In the genomic region with DNA sequence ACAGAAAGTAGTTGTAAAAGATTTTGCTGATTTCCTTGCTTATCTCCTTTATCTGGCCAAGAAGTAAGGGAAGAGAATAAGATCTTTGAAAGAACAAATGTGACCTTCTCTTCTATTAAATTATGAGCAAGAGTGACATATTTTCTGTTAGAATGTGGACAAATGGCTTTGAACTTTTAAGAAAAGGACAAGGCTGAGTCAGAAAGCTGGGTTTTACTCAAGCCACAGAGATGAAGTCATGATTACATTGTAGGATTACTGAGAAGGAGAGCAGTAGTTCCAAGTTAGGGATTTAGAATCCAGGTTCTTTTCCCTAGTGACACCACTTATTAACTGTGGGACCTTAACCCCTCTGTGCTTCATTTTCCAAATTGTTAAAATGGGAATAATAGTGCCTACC, we compare ENCODE assay signal across 14 cellular contexts. TPM values are rescaled to one million over a fixed set of nuclear protein-coding genes. Genes with fewer than 3 reads are reported as not detected.
DNase-seq lines count a peak whose midpoint lies in the region; ATAC-seq and TF ChIP-seq lines count a peak whose summit lies in the region.
"Had no signal": no experiment of that assay in that cellular context is flagged by ENCODE, and none has a peak within 500 bp of the region (broad histone marks: within the 10 kb centered on the region; RNA-seq: fewer than 3 reads in every experiment).

No MANE protein-coding gene starts in this region.

- no peak overlapping the region for H3K4me3 ChIP-seq in thyroid gland (replicated peaks in 1 of 3)
- H3K4me3 ChIP-seq: psoas muscle had no signal

- H3K4me3 Mint-ChIP-seq in chondrocyte (ENCODE audit: unreplicated experiment), result no peak overlapping the region
- H3K4me3 Mint-ChIP-seq: CD4-positive, alpha-beta memory T cell had no signal

- peaks cover 24 to 25% of the 10 kb centered on the region in 2 donors for H3K36me3 ChIP-seq in thyroid gland

- TF ChIP-seq POLR2A in thyroid gland (IDR thresholded peaks at IDR 0.05), result no peak

- peaks cover 7% of the 10 kb centered on the region for H3K4me1 Mint-ChIP-seq in chondrocyte (ENCODE audit: low read depth)

- no peaks in the 10 kb centered on the region for H3K9me3 ChIP-seq in thyroid gland
- H3K9me3 ChIP-seq: psoas muscle had no signal

- DNase-seq in Daoy (ENCODE audit: low read depth) (peak; percentile 13), NCI-H226 (peak; percentile 20), chondrocyte (ENCODE audit: low spot score) (no peak), myocyte (ENCODE audit: low read depth) (peak; percentile 65), UCSD-AML1 (lab: John Stamatoyannopoulos, UW; ENCODE audit: unreplicated experiment) (no peak), NCI-H1694 (lab: John Stamatoyannopoulos, UW) (no peak), thyroid gland (no peak)
- DNase-seq: activated CD4-positive, CD25-positive, alpha-beta regulatory T cell; CD4-positive, alpha-beta memory T cell; central memory CD4-positive, alpha-beta T cell; NCI-H2171; psoas muscle had no signal

- no peak for TF ChIP-seq CTCF in chondrocyte (IDR thresholded peaks at IDR 0.05)
- no peak for TF ChIP-seq CTCF in thyroid gland (IDR thresholded peaks at IDR 0.05)

- H3K27ac ChIP-seq in thyroid gland, result no peak overlapping the region
- H3K27ac ChIP-seq: epithelial cell of prostate, psoas muscle had no signal

- no peak for ATAC-seq in GM18520 (IDR thresholded peaks at IDR 0.05; ENCODE audit: unreplicated experiment)
- ATAC-seq: psoas muscle had no signal

- peak overlapping the region; percentile 63 for H3K27ac Mint-ChIP-seq in chondrocyte (ENCODE audit: unreplicated experiment)

- intact Hi-C loops in thyroid gland (cut with DNase I), result no loop called here

- no peaks in the 10 kb centered on the region for H3K4me1 ChIP-seq in thyroid gland
- H3K4me1 ChIP-seq: psoas muscle had no signal

- H3K36me3 Mint-ChIP-seq in chondrocyte (ENCODE audit: low read depth), result peaks cover 43% of the 10 kb centered on the region

- H3K9me3 Mint-ChIP-seq in chondrocyte (ENCODE audit: low read depth), result peaks cover 5% of the 10 kb centered on the region

- H3K27me3 ChIP-seq in thyroid gland, result no peaks in the 10 kb centered on the region

- no peaks in the 10 kb centered on the region for H3K27me3 Mint-ChIP-seq in chondrocyte (ENCODE audit: low read depth)
- H3K27me3 Mint-ChIP-seq: CD4-positive, alpha-beta memory T cell had no signal

RNA-seq across cellular contexts. Expression of gene CCDC90B, which starts 13.5 kb away (rescaled TPM):
- total RNA-seq in Daoy (2014; rRNA removed; shearing (Covaris generic)), result 52.5 and 61.8 TPM in 2 replicates
- 37.7 to 55.3 TPM (median 38.7 TPM) in 3 replicates for total RNA-seq in chondrocyte
- 88.8 and 108 TPM in 2 replicates for total RNA-seq in myocyte
- 67.7 TPM for polyA plus RNA-seq in myocyte (2012)
- 10 to 100 TPM; 47.4 to 54.8 (median 51.5) TPM for total RNA-seq in thyroid gland

Comparison
In these comparisons a context has a peak if more than half of its experiments do, and no peak if none do; other contexts are left out.
1. DNase-seq: peak in Daoy (single experiment), NCI-H226 (single experiment) and myocyte (single experiment); none in chondrocyte (single experiment), UCSD-AML1 (single experiment), NCI-H1694 (single experiment) and thyroid gland (0 of 2).